ENCODE assay signal across 8 cellular contexts in genomic region chr2:149038442-149039212, GRCh38. TPM values are rescaled to one million over a fixed set of nuclear protein-coding genes. Genes with fewer than 3 reads are reported as not detected.
DNase-seq lines count a peak whose midpoint lies in the region; ATAC-seq, FAIRE-seq and TF ChIP-seq lines count a peak whose summit lies in the region.

Gene LYPD6B (plus strand): TSS chr2:149038699. CDS start chr2:149130949, 92,250 bp downstream.

- peaks cover 56% of the 10 kb centered on the region for H3K27me3 Mint-ChIP-seq in T-helper 17 cell

- intact Hi-C loops in thyroid gland (cut with DNase I) = no loop called here

- H3K9me1 ChIP-seq in keratinocyte (ENCODE audit: control insufficient read depth, extremely low read depth, insufficient read depth, low read length) = no peaks in the 10 kb centered on the region

- H3K36me3 Mint-ChIP-seq in T-helper 17 cell (ENCODE audit: low read depth) = peaks cover 4% of the 10 kb centered on the region

- H3K9ac ChIP-seq in keratinocyte (ENCODE audit: control insufficient read depth, extremely low read depth, insufficient read depth, low read length) = peak within 1 kb of the TSS; percentile 81

- peak within 1 kb of the TSS; percentile 89 for H2AFZ ChIP-seq in keratinocyte (ENCODE audit: control insufficient read depth, low read length)

- peak within 1 kb of the TSS; percentile 63 for H3K4me3 Mint-ChIP-seq in T-helper 17 cell

- peaks cover 2% of the 10 kb centered on the region for H3K4me1 Mint-ChIP-seq in T-helper 17 cell

- H3K27me3 ChIP-seq in keratinocyte (ENCODE audit: control insufficient read depth, extremely low read depth, insufficient read depth, low read length) (no peaks in the 10 kb centered on the region), thyroid gland (no peaks in the 10 kb centered on the region)

- WGBS in thyroid gland, 2 donors = 0 to 3% methylated on average over 8 to 11 of the region's 85 CpGs

- no peaks in the 10 kb centered on the region for H4K20me1 ChIP-seq in keratinocyte (ENCODE audit: control insufficient read depth, extremely low read depth, insufficient read depth, low read length)

- TF ChIP-seq CTCF in keratinocyte (optimal IDR thresholded peaks at IDR 0.05 in 1 of 3, IDR thresholded peaks at IDR 0.05 in 1 of 3, conservative IDR thresholded peaks at IDR 0.05 in 1 of 3; ENCODE audit: extremely low read depth in 1 of 3, insufficient read depth in 2 of 3, low read length in 3 of 3) (peak in 1 of 3 experiments; percentile 42), thyroid gland (IDR thresholded peaks at IDR 0.05) (no peak)

- ATAC-seq in GM19397 (IDR thresholded peaks at IDR 0.05; ENCODE audit: unreplicated experiment) (peak; percentile 66), HG03439 (IDR thresholded peaks at IDR 0.05; ENCODE audit: unreplicated experiment) (peak; percentile 49), T-helper 17 cell (peak; percentile 73)

- no peak for FAIRE-seq in keratinocyte (lab: Jason Lieb, UNC)

- peak; percentile 67 for DNase-seq in ELF-1 (ENCODE audit: low read depth, low spot score)
- DNase-seq in T-helper 17 cell = peak in 1 of 3 donors; percentile 12
- no peak for DNase-seq in keratinocyte (ENCODE audit: low read depth, low spot score)
- peak; percentile 26 to 36 for DNase-seq in thyroid gland
- no peak for DNase-seq in central memory CD4-positive, alpha-beta T cell
- DNase-seq in dermis blood vessel endothelial cell = no peak

- H3K4me2 ChIP-seq in keratinocyte (ENCODE audit: control insufficient read depth, extremely low read depth, insufficient read depth, low read depth, low read length) = peak within 1 kb of the TSS; percentile 89

- H3K27ac Mint-ChIP-seq in T-helper 17 cell = no peak within 1 kb of the TSS

- H3K4me3 ChIP-seq in keratinocyte (ENCODE audit: control insufficient read depth in 2 of 3, extremely low read depth in 1 of 3, insufficient read depth in 2 of 3, low read depth in 1 of 3, low read length in 3 of 3) (peak within 1 kb of the TSS; percentile 54 to 76 (median 68)), thyroid gland (replicated peaks in 1 of 3) (peak within 1 kb of the TSS in 1 of 3 donors; percentile 22)

- H3K36me3 ChIP-seq in keratinocyte (ENCODE audit: control insufficient read depth in 2 of 2, extremely low read depth in 1 of 2, insufficient read depth in 2 of 2, low read length in 2 of 2) (no peaks in the 10 kb centered on the region), thyroid gland (no peaks in the 10 kb centered on the region)

- H3K9me3 ChIP-seq in T-helper 17 cell (ENCODE audit: control insufficient read depth, low read length, poor library complexity, severe bottlenecking) (no peaks in the 10 kb centered on the region), keratinocyte (ENCODE audit: control insufficient read depth, low read depth, low read length) (no peaks in the 10 kb centered on the region), thyroid gland (no peaks in the 10 kb centered on the region)

- dilution Hi-C loops in keratinocyte (cut with MboI; ENCODE audit: extremely low pct_ligation_motif_present, low sequenced_read_pairs) = no loop called here

- H3K4me1 ChIP-seq in keratinocyte (ENCODE audit: control insufficient read depth, extremely low read depth, insufficient read depth, low read length) (peaks cover 3% of the 10 kb centered on the region), thyroid gland (peaks cover 3 to 4% of the 10 kb centered on the region in 2 donors)

- peak within 1 kb of the TSS; percentile 55 for H3K27ac ChIP-seq in keratinocyte (ENCODE audit: control insufficient read depth, insufficient read depth, low read length)
- H3K27ac ChIP-seq in thyroid gland = no peak within 1 kb of the TSS

- H3K79me2 ChIP-seq in keratinocyte (ENCODE audit: control insufficient read depth, insufficient read depth, low read length) = no peaks in the 10 kb centered on the region

- TF ChIP-seq POLR2A in thyroid gland (IDR thresholded peaks at IDR 0.05) = no peak

RNA-seq across cellular contexts. Expression of gene LYPD6B, which starts in this region (rescaled TPM):
- total RNA-seq in T-helper 17 cell = 1 to 10 TPM in 1 of 2 donors, not detected in 1; 1.4 TPM
- 17.0 to 30.8 TPM (median 24.7 TPM) in 3 replicates for polyA plus RNA-seq in keratinocyte
- polyA plus RNA-seq in keratinocyte (2011; ENCODE audit: low read depth) = 21.7 TPM
- polyA plus RNA-seq in keratinocyte (2011; cell fraction: cytosol; rRNA removed) = 26.8 and 35.7 TPM in 2 replicates
- polyA plus RNA-seq in keratinocyte (2011; cell fraction: nucleus; rRNA removed) = 32.3 and 38.3 TPM in 2 replicates
- polyA plus RNA-seq in keratinocyte (2012; ENCODE audit: low replicate concordance) = 9.8 and 38.5 TPM in 2 replicates
- 2.8 to 14.0 TPM (median 9.2 TPM) in 3 replicates for polyA minus RNA-seq in keratinocyte
- polyA minus RNA-seq in keratinocyte (2011; cell fraction: cytosol; rRNA and poly(A)+ RNA removed) = 3.3 TPM
- 4.5 and 13.0 TPM in 2 replicates for polyA minus RNA-seq in keratinocyte (2011; cell fraction: nucleus; rRNA and poly(A)+ RNA removed)
- under 1 TPM in 1 of 4 donors, not detected in 3; 0.40 TPM for total RNA-seq in thyroid gland
- not detected in 2 replicates for total RNA-seq in dermis blood vessel endothelial cell

Comparison
In these comparisons a context has a peak if more than half of its experiments do, and no peak if none do; other contexts are left out.
1. Peak in DNase-seq in thyroid gland; RNA of the gene not detected or under 1 TPM.